In genomic region chr10:110857265-110858158, GRCh38 we compare ENCODE assay signal across 8 cellular contexts. TPM values are rescaled to one million over a fixed set of nuclear protein-coding genes. Genes with fewer than 3 reads are reported as not detected.
DNase-seq lines count a peak whose midpoint lies in the region; ATAC-seq and TF ChIP-seq lines count a peak whose summit lies in the region.

No MANE protein-coding gene starts in this region.

- peaks cover 91% of the 10 kb centered on the region for H3K4me1 ChIP-seq in CD4-positive, alpha-beta memory T cell (ENCODE audit: insufficient read depth, low read length)

- H3K4me3 ChIP-seq in CD4-positive, alpha-beta memory T cell (ENCODE audit: low read length in 2 of 2), result no peak overlapping the region

- peak; percentile 36 for ATAC-seq in GM21423 (IDR thresholded peaks at IDR 0.05; ENCODE audit: unreplicated experiment)
- ATAC-seq in HG02571 (IDR thresholded peaks at IDR 0.05; ENCODE audit: unreplicated experiment), result no peak

- H3K4me1 Mint-ChIP-seq in CD4-positive, alpha-beta memory T cell, result peaks cover 67 to 92% (median 79%) of the 10 kb centered on the region in 4 donors
- peaks cover 36% of the 10 kb centered on the region for H3K4me1 Mint-ChIP-seq in brain

- no peaks in the 10 kb centered on the region for H3K9me3 Mint-ChIP-seq in CD4-positive, alpha-beta memory T cell
- no peaks in the 10 kb centered on the region for H3K9me3 Mint-ChIP-seq in brain

- H3K27me3 Mint-ChIP-seq in CD4-positive, alpha-beta memory T cell, result no peaks in the 10 kb centered on the region
- H3K27me3 Mint-ChIP-seq in brain, result no peaks in the 10 kb centered on the region

- TF ChIP-seq CTCF in brain (conservative IDR thresholded peaks at IDR 0.05) (no peak), GM20000 (IDR thresholded peaks at IDR 0.05; ENCODE audit: extremely low read depth, missing control alignments) (no peak)

- peak overlapping the region; percentile 91 to 99 (median 97) for H3K27ac Mint-ChIP-seq in CD4-positive, alpha-beta memory T cell
- peak overlapping the region in 4 of 5 experiments; percentile 43 to 96 (median 84) for H3K27ac Mint-ChIP-seq in brain

- POLR2A ChIA-PET in CD4-positive, alpha-beta memory T cell (lab: Charles Lee; ENCODE audit: partially characterized antibody), result interaction anchor here (0.6 to 6.8 kb wide), 23 partner anchors 8 to 763 kb away, joined by 3 to 214 read pairs (median 5); partner anchors contain the start of genes BBIP1, PDCD4 and SHOC2

- peaks cover 0 to 2% of the 10 kb centered on the region in 2 donors for H3K36me3 Mint-ChIP-seq in CD4-positive, alpha-beta memory T cell
- H3K36me3 Mint-ChIP-seq in brain, result no peaks in the 10 kb centered on the region

- CTCF ChIA-PET in CD4-positive, alpha-beta memory T cell (lab: Charles Lee; ENCODE audit: partially characterized antibody), result interaction anchor here (1.0 to 5.4 kb wide), 17 partner anchors 8 to 185 kb away, joined by 3 to 59 read pairs (median 7); partner anchors contain the start of gene PDCD4

- no peaks in the 10 kb centered on the region for H3K27me3 ChIP-seq in CD4-positive, alpha-beta memory T cell (ENCODE audit: insufficient read depth, low read length)

- H3K9me3 ChIP-seq in CD4-positive, alpha-beta memory T cell (ENCODE audit: control insufficient read depth in 1 of 2, low read length in 2 of 2), result no peaks in the 10 kb centered on the region

- peak in 4 of 5 donors; percentile 51 to 71 (median 56) for DNase-seq in CD4-positive, alpha-beta memory T cell
- peak; percentile 87 for DNase-seq in NCI-H2171 (lab: John Stamatoyannopoulos, UW)
- peak; percentile 87 for DNase-seq in mucosa of gallbladder (ENCODE audit: low spot score)
- DNase-seq in GM20000 (ENCODE audit: low spot score), result no peak
- DNase-seq in NK-92 (lab: John Stamatoyannopoulos, UW; ENCODE audit: unreplicated experiment), result no peak

- peak overlapping the region; percentile 57 for H3K27ac ChIP-seq in CD4-positive, alpha-beta memory T cell (ENCODE audit: low read depth, low read length)

- no peaks in the 10 kb centered on the region for H3K36me3 ChIP-seq in CD4-positive, alpha-beta memory T cell (ENCODE audit: insufficient read depth, low read length)

- peak overlapping the region in 7 of 8 donors; percentile 53 to 89 (median 72) for H3K4me3 Mint-ChIP-seq in CD4-positive, alpha-beta memory T cell
- peak overlapping the region in 2 of 5 experiments; percentile 6 to 69 for H3K4me3 Mint-ChIP-seq in brain

- intact Hi-C loops in CD4-positive, alpha-beta memory T cell (cut with micrococcal nuclease), result no loop called here

RNA-seq across cellular contexts. Expression of gene PDCD4, which starts 14.2 kb away (rescaled TPM):
- 100 to 1,000 TPM; 358 to 376 TPM for total RNA-seq in CD4-positive, alpha-beta memory T cell
- polyA plus RNA-seq in CD4-positive, alpha-beta memory T cell, result 100 to 1,000 TPM; 329 to 494 TPM
- polyA plus RNA-seq in brain (ENCODE audit: insufficient read depth, low read depth, low replicate concordance), result 37.4 TPM
- 150 TPM for total RNA-seq in mucosa of gallbladder

Comparison
In these comparisons a context has a peak if more than half of its experiments do, and no peak if none do; other contexts are left out.
1. DNase-seq: peak in CD4-positive, alpha-beta memory T cell (4 of 5), NCI-H2171 (single experiment) and mucosa of gallbladder (single experiment); none in GM20000 (single experiment) and NK-92 (single experiment).